ENCODE assay signal across 19 cellular contexts in genomic region chr5:149654893-149655505, GRCh38.
DNase-seq lines count a peak whose midpoint lies in the region; ATAC-seq, FAIRE-seq and TF ChIP-seq lines count a peak whose summit lies in the region.
"Had no signal": no experiment of that assay in that cellular context is flagged by ENCODE, and none has a peak within 500 bp of the region (broad histone marks: within the 10 kb centered on the region; RNA-seq: fewer than 3 reads in every experiment).

No MANE protein-coding gene starts in this region.

- H4K20me1 ChIP-seq in OCI-LY7 (ENCODE audit: insufficient read depth, low read length) = no peaks in the 10 kb centered on the region

- H3K9ac ChIP-seq in colonic mucosa (ENCODE audit: low read depth in 2 of 2, low read length in 2 of 2) = no peak overlapping the region
- no peak overlapping the region for H3K9ac ChIP-seq in trophoblast cell (ENCODE audit: low read length)
- H3K9ac ChIP-seq: GM23248 had no signal

- no TSS peak for BruUV-seq in OCI-LY7 (replicated peaks; lab: Mats Ljungman, UMichigan)

- no peak overlapping the region for H2AFZ ChIP-seq in OCI-LY7 (ENCODE audit: low read length)
- H2AFZ ChIP-seq in trophoblast cell (ENCODE audit: insufficient read depth, low read length, poor library complexity) = no peak overlapping the region
- H2AFZ ChIP-seq: GM23248 had no signal

- H3K4me3 Mint-ChIP-seq in activated CD8-positive, alpha-beta T cell treated with anti-CD3 and anti-CD28 coated beads for 36 hours = no peak overlapping the region
- H3K4me3 Mint-ChIP-seq: CD4-positive, alpha-beta T cell had no signal

- H3K4me2 ChIP-seq in OCI-LY7 (ENCODE audit: low read length) = no peak overlapping the region
- no peak overlapping the region for H3K4me2 ChIP-seq in trophoblast cell (ENCODE audit: low read length)
- H3K4me2 ChIP-seq: A549 had no signal

- peaks cover 41% of the 10 kb centered on the region for H3K4me1 ChIP-seq in OCI-LY7 (ENCODE audit: insufficient read depth, low read length, poor library complexity, severe bottlenecking)
- H3K4me1 ChIP-seq in colonic mucosa = peaks cover 4% of the 10 kb centered on the region
- H3K4me1 ChIP-seq in trophoblast cell (ENCODE audit: control insufficient read depth in 1 of 2, insufficient read depth in 2 of 2, low read length in 2 of 2) = no peaks in the 10 kb centered on the region
- H3K4me1 ChIP-seq: A549, Caco-2 had no signal

- ATAC-seq in activated CD8-positive, alpha-beta T cell treated with anti-CD3 and anti-CD28 coated beads for 36 hours = no peak

- H2BK120ac ChIP-seq in trophoblast cell (ENCODE audit: insufficient read depth, low read length, poor library complexity) = no peak overlapping the region

- no peak overlapping the region for H3K4ac ChIP-seq in trophoblast cell (ENCODE audit: low read depth, low read length)

- peak overlapping the region; percentile 55 for H3K27ac ChIP-seq in OCI-LY7 (ENCODE audit: low read depth, low read length, poor library complexity, severe bottlenecking)
- no peak overlapping the region for H3K27ac ChIP-seq in colonic mucosa
- no peak overlapping the region for H3K27ac ChIP-seq in trophoblast cell (ENCODE audit: low read depth, low read length)
- H3K27ac ChIP-seq: A549, GM23248, SK-N-MC had no signal

- H4K91ac ChIP-seq in trophoblast cell (ENCODE audit: low read depth, low read length) = no peak overlapping the region

- H3K9me3 Mint-ChIP-seq in activated CD8-positive, alpha-beta T cell treated with anti-CD3 and anti-CD28 coated beads for 36 hours = peaks cover 4% of the 10 kb centered on the region
- H3K9me3 Mint-ChIP-seq: CD4-positive, alpha-beta T cell had no signal

- no peak overlapping the region for H3K18ac ChIP-seq in trophoblast cell (ENCODE audit: low read length)

- no peak overlapping the region for H2BK12ac ChIP-seq in trophoblast cell (ENCODE audit: low read length)

- intact Hi-C loops in OCI-LY7 (cut with micrococcal nuclease; ENCODE audit: unreplicated experiment) = no loop called here
- intact Hi-C loops in colonic mucosa (cut with DNase I) = loop anchor here (5.0 kb wide), 1 partner anchor 172 kb away; no protein-coding TSS in a partner anchor
- intact Hi-C loops in activated CD8-positive, alpha-beta T cell treated with anti-CD3 and anti-CD28 coated beads for 36 hours (cut with micrococcal nuclease) = no loop called here

- H3K9me3 ChIP-seq in OCI-LY7 (ENCODE audit: low read length) (no peaks in the 10 kb centered on the region), colonic mucosa (no peaks in the 10 kb centered on the region), trophoblast cell (ENCODE audit: insufficient read depth, low read depth, low read length) (peaks cover 8% of the 10 kb centered on the region)
- H3K9me3 ChIP-seq: A549 had no signal

- peaks cover 2% of the 10 kb centered on the region for H3K27me3 Mint-ChIP-seq in activated CD8-positive, alpha-beta T cell treated with anti-CD3 and anti-CD28 coated beads for 36 hours

- CTCF ChIA-PET in OCI-LY7 (lab: Charles Lee; ENCODE audit: unreplicated experiment) = no interaction called here
- CTCF ChIA-PET in activated CD8-positive, alpha-beta T cell treated with anti-CD3 and anti-CD28 coated beads for 36 hours (lab: Charles Lee) = interaction anchor here (0.8 to 1.4 kb wide), 5 partner anchors 10 to 304 kb away, joined by 3 to 7 read pairs (median 4); no protein-coding TSS in a partner anchor

- H3K36me3 Mint-ChIP-seq in activated CD8-positive, alpha-beta T cell treated with anti-CD3 and anti-CD28 coated beads for 36 hours (ENCODE audit: low read depth) = no peaks in the 10 kb centered on the region

- peak; percentile 5 for FAIRE-seq in GM18507 (lab: Jason Lieb, UNC)
- no peak for FAIRE-seq in D721Med (lab: Jason Lieb, UNC)
- FAIRE-seq: A549 had no signal

- no peaks in the 10 kb centered on the region for H3K79me1 ChIP-seq in trophoblast cell (ENCODE audit: low read length)

- no peak for TF ChIP-seq CTCF in OCI-LY7 (conservative IDR thresholded peaks at IDR 0.05; ENCODE audit: low read length)
- TF ChIP-seq CTCF in colonic mucosa (IDR thresholded peaks at IDR 0.05) = no peak
- no peak for TF ChIP-seq CTCF in D721Med (IDR thresholded peaks at IDR 0.05; ENCODE audit: insufficient read depth, missing control alignments)
- no peak for TF ChIP-seq CTCF in activated CD8-positive, alpha-beta T cell treated with anti-CD3 and anti-CD28 coated beads for 36 hours (IDR thresholded peaks at IDR 0.05)

- H3K27me3 ChIP-seq in colonic mucosa (no peaks in the 10 kb centered on the region), trophoblast cell (ENCODE audit: insufficient read depth, low read length) (no peaks in the 10 kb centered on the region)
- H3K27me3 ChIP-seq: MG63 had no signal

- H3K4me3 ChIP-seq in OCI-LY7 (ENCODE audit: low read depth, low read length, poor library complexity, severe bottlenecking) (no peak overlapping the region), colonic mucosa (no peak overlapping the region), trophoblast cell (ENCODE audit: low read depth, low read length) (peak overlapping the region; percentile 58)
- H3K4me3 ChIP-seq: A549, GM23248, MG63, SK-N-MC had no signal

- no peak overlapping the region for H2AK5ac ChIP-seq in trophoblast cell (ENCODE audit: low read length)

- H3K14ac ChIP-seq in trophoblast cell (ENCODE audit: low read length) = no peak overlapping the region

- WGBS in trophoblast cell (ENCODE audit: extremely low coverage, insufficient coverage, insufficient read length) = 83% methylated on average over 1 of the region's 4 CpGs

- H3K4me1 Mint-ChIP-seq in activated CD8-positive, alpha-beta T cell treated with anti-CD3 and anti-CD28 coated beads for 36 hours (ENCODE audit: low read depth) = no peaks in the 10 kb centered on the region

- no peak overlapping the region for H2BK5ac ChIP-seq in trophoblast cell (ENCODE audit: low read depth, low read length, poor library complexity)

- H3K36me3 ChIP-seq in OCI-LY7 (ENCODE audit: insufficient read depth, low read length) = no peaks in the 10 kb centered on the region
- H3K36me3 ChIP-seq in colonic mucosa = no peaks in the 10 kb centered on the region
- no peaks in the 10 kb centered on the region for H3K36me3 ChIP-seq in trophoblast cell (ENCODE audit: control insufficient read depth in 1 of 2, insufficient read depth in 2 of 2, low read length in 2 of 2)
- H3K36me3 ChIP-seq: MG63 had no signal

- H3K79me2 ChIP-seq in OCI-LY7 (ENCODE audit: insufficient read depth, low read depth, low read length) (no peaks in the 10 kb centered on the region), trophoblast cell (ENCODE audit: control insufficient read depth, insufficient read depth, low read length, poor library complexity) (no peaks in the 10 kb centered on the region)

- H3K9me2 ChIP-seq in OCI-LY7 (ENCODE audit: insufficient read depth, low read length) = no peaks in the 10 kb centered on the region

- no peak overlapping the region for H3K27ac Mint-ChIP-seq in activated CD8-positive, alpha-beta T cell treated with anti-CD3 and anti-CD28 coated beads for 36 hours
- H3K27ac Mint-ChIP-seq: CD4-positive, alpha-beta T cell had no signal

- no peak overlapping the region for H3K23ac ChIP-seq in trophoblast cell (ENCODE audit: low read length)

- no peak overlapping the region for H4K12ac ChIP-seq in trophoblast cell (ENCODE audit: low read depth, low read length)

- H4K8ac ChIP-seq in trophoblast cell (ENCODE audit: low read depth, low read length) = no peak overlapping the region

- DNase-seq in GM18507 (ENCODE audit: extremely low spot score, insufficient read length, low read depth) (no peak), OCI-LY7 (ENCODE audit: low spot score) (no peak), colonic mucosa (peak; percentile 11), trophoblast cell (no peak), D721Med (ENCODE audit: insufficient read length, low spot score) (no peak), putamen (ENCODE audit: low spot score) (no peak)
- DNase-seq in activated CD8-positive, alpha-beta T cell treated with anti-CD3 and anti-CD28 coated beads for 36 hours = no peak
- DNase-seq: Caco-2; CD4-positive, alpha-beta T cell; DMS153; GDM1; GM23248; Kasumi-1; MG63; NCI-H146; NCI-H2029 treated with DMSO at 0.1 percent for 48 hours; OCI-M1 had no signal

- POLR2A ChIA-PET in OCI-LY7 (lab: Charles Lee) = no interaction called here
- POLR2A ChIA-PET in activated CD8-positive, alpha-beta T cell treated with anti-CD3 and anti-CD28 coated beads for 36 hours (lab: Charles Lee) = no interaction called here
